8 cellular contexts compared by ENCODE assay signal in the genomic region with DNA sequence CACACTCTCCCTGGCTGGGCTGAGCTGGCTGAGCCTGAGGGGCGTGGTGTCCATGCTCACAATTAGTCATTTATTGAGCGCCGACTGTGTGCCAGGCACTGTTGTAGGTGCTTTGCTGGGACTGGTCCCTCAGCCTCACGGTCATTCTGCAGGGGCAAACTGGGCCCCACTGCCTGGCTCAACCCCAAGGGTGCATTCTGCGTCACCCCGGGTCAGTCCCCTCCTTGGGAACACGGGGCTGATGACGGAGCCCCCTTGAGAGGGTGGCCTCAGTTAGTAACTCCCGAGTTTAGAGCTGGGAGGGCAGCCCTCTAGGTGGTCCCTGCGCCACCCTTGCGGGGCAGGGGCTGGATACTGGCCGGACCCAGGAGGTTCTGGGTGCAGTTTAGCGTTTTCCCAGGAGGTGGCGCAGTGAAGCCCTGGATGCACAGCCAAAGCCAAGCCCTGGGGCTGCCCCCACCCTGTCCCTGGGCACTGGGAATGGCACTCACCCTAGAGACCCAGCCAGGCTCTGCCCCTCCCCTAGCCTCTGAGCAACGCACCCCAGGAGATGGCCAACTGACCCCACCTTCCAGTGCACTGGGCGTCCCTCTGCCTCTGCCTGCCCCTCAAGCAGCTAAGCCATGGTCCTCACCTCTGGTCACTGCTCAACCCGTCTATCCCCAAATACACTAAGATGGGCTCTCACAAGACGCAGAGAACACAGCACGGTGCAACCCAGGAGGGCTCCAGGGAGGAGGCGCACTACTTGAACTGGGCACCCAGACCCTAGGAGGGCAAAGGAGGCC.
DNase-seq lines count a peak whose midpoint lies in the region; ATAC-seq and TF ChIP-seq lines count a peak whose summit lies in the region.

No MANE protein-coding gene starts in this region.

- H3K9me3 Mint-ChIP-seq in activated T-helper 2 cell treated with anti-CD3 and anti-CD28 coated beads, Interferon-gamma antibody, Interleukin-2, Interleukin-4, amounts not matched to agents 10 μg/mL and 5 μg/mL and 100 μg/mL, durations not matched to agents 14 hours and 24 hours and 36 hours: no peaks in the 10 kb centered on the region

- CTCF ChIA-PET in OCI-LY7 (lab: Charles Lee; ENCODE audit: unreplicated experiment): interaction anchor here (0.6 kb wide), 1 partner anchor 371 kb away, joined by 3 read pairs; no protein-coding TSS in a partner anchor

- TF ChIP-seq CTCF in OCI-LY7 (conservative IDR thresholded peaks at IDR 0.05; ENCODE audit: low read length) (peak; percentile 87), gastroesophageal sphincter (IDR thresholded peaks at IDR 0.05) (peak in 3 of 4 experiments; percentile 61 to 83 (median 68)), retinal pigment epithelial cell (conservative IDR thresholded peaks at IDR 0.05; ENCODE audit: low read depth, low read length) (peak; percentile 85)

- ATAC-seq in gastroesophageal sphincter (peak; percentile 12), GM19035 (IDR thresholded peaks at IDR 0.05; ENCODE audit: unreplicated experiment) (no peak), HG03439 (IDR thresholded peaks at IDR 0.05; ENCODE audit: unreplicated experiment) (no peak)

- H3K4me1 Mint-ChIP-seq in activated T-helper 2 cell treated with anti-CD3 and anti-CD28 coated beads, Interferon-gamma antibody, Interleukin-2, Interleukin-4, amounts not matched to agents 10 μg/mL and 5 μg/mL and 100 μg/mL, durations not matched to agents 14 hours and 24 hours and 36 hours (ENCODE audit: low read depth): peaks cover 7% of the 10 kb centered on the region

- H3K4me3 Mint-ChIP-seq in activated T-helper 2 cell treated with anti-CD3 and anti-CD28 coated beads, Interferon-gamma antibody, Interleukin-2, Interleukin-4, amounts not matched to agents 10 μg/mL and 5 μg/mL and 100 μg/mL, durations not matched to agents 14 hours and 24 hours and 36 hours (ENCODE audit: low read depth): no peak overlapping the region

- no peak overlapping the region for H3K4me2 ChIP-seq in OCI-LY7 (ENCODE audit: low read length)

- H3K4me1 ChIP-seq in OCI-LY7 (ENCODE audit: insufficient read depth, low read length, poor library complexity, severe bottlenecking): no peaks in the 10 kb centered on the region
- H3K4me1 ChIP-seq in gastroesophageal sphincter: peaks cover 0 to 95% (median 16%) of the 10 kb centered on the region in 3 donors

- no peak overlapping the region for H2AFZ ChIP-seq in OCI-LY7 (ENCODE audit: low read length)

- H3K79me2 ChIP-seq in OCI-LY7 (ENCODE audit: insufficient read depth, low read depth, low read length): no peaks in the 10 kb centered on the region

- H3K9me2 ChIP-seq in OCI-LY7 (ENCODE audit: insufficient read depth, low read length): no peaks in the 10 kb centered on the region

- peak; percentile 38 to 57 for DNase-seq in NCI-H2081 (lab: John Stamatoyannopoulos, UW)
- no peak for DNase-seq in NCI-H2081 treated with DMSO at 0.1 percent for 48 hours (lab: John Stamatoyannopoulos, UW)
- peak; percentile 48 for DNase-seq in OCI-LY7 (ENCODE audit: low spot score)
- peak; percentile 16 for DNase-seq in activated T-helper 2 cell treated with anti-CD3 and anti-CD28 coated beads, Interferon-gamma antibody, Interleukin-2, Interleukin-4, amounts not matched to agents 10 μg/mL and 5 μg/mL and 100 μg/mL, durations not matched to agents 14 hours and 24 hours and 36 hours (ENCODE audit: low spot score)
- DNase-seq in retinal pigment epithelial cell (ENCODE audit: low read depth): no peak

- POLR2A ChIA-PET in OCI-LY7 (lab: Charles Lee): no interaction called here

- BruUV-seq in OCI-LY7 (replicated peaks; lab: Mats Ljungman, UMichigan): no TSS peak

- no peak overlapping the region for H3K27ac ChIP-seq in OCI-LY7 (ENCODE audit: low read depth, low read length, poor library complexity, severe bottlenecking)
- H3K27ac ChIP-seq in gastroesophageal sphincter: peak overlapping the region in 3 of 4 donors; percentile 72 to 76 (median 73)

- H3K27me3 ChIP-seq in gastroesophageal sphincter: no peaks in the 10 kb centered on the region

- no peaks in the 10 kb centered on the region for H3K27me3 Mint-ChIP-seq in activated T-helper 2 cell treated with anti-CD3 and anti-CD28 coated beads, Interferon-gamma antibody, Interleukin-2, Interleukin-4, amounts not matched to agents 10 μg/mL and 5 μg/mL and 100 μg/mL, durations not matched to agents 14 hours and 24 hours and 36 hours (ENCODE audit: low read depth)

- H4K20me1 ChIP-seq in OCI-LY7 (ENCODE audit: insufficient read depth, low read length): no peaks in the 10 kb centered on the region

- intact Hi-C loops in OCI-LY7 (cut with micrococcal nuclease; ENCODE audit: unreplicated experiment): no loop called here
- intact Hi-C loops in activated T-helper 2 cell treated with anti-CD3 and anti-CD28 coated beads, Interferon-gamma antibody, Interleukin-2, Interleukin-4, amounts not matched to agents 10 μg/mL and 5 μg/mL and 100 μg/mL, durations not matched to agents 14 hours and 24 hours and 36 hours (cut with micrococcal nuclease): no loop called here

- no peak overlapping the region for H3K4me3 ChIP-seq in OCI-LY7 (ENCODE audit: low read depth, low read length, poor library complexity, severe bottlenecking)
- H3K4me3 ChIP-seq in gastroesophageal sphincter: no peak overlapping the region
- no peak overlapping the region for H3K4me3 ChIP-seq in retinal pigment epithelial cell (ENCODE audit: low read length)

- H3K36me3 Mint-ChIP-seq in activated T-helper 2 cell treated with anti-CD3 and anti-CD28 coated beads, Interferon-gamma antibody, Interleukin-2, Interleukin-4, amounts not matched to agents 10 μg/mL and 5 μg/mL and 100 μg/mL, durations not matched to agents 14 hours and 24 hours and 36 hours (ENCODE audit: low read depth): no peaks in the 10 kb centered on the region

- WGBS in gastroesophageal sphincter (ENCODE audit: low coverage in 1 of 2), 2 donors: 20 to 67% methylated on average over 1 to 3 of the region's 20 CpGs

- H3K9me3 ChIP-seq in OCI-LY7 (ENCODE audit: low read length): no peaks in the 10 kb centered on the region
- no peaks in the 10 kb centered on the region for H3K9me3 ChIP-seq in gastroesophageal sphincter

- no peak for TF ChIP-seq POLR2A in gastroesophageal sphincter (IDR thresholded peaks at IDR 0.05)

- H3K27ac Mint-ChIP-seq in activated T-helper 2 cell treated with anti-CD3 and anti-CD28 coated beads, Interferon-gamma antibody, Interleukin-2, Interleukin-4, amounts not matched to agents 10 μg/mL and 5 μg/mL and 100 μg/mL, durations not matched to agents 14 hours and 24 hours and 36 hours: no peak overlapping the region

- no peak for TF ChIP-seq EP300 in gastroesophageal sphincter (IDR thresholded peaks at IDR 0.05)

- no peaks in the 10 kb centered on the region for H3K36me3 ChIP-seq in OCI-LY7 (ENCODE audit: insufficient read depth, low read length)
- no peaks in the 10 kb centered on the region for H3K36me3 ChIP-seq in gastroesophageal sphincter

Comparison
In these comparisons a context has a peak if more than half of its experiments do, and no peak if none do; other contexts are left out.
1. DNase-seq: peak in NCI-H2081 (2 of 2), OCI-LY7 (single experiment) and activated T-helper 2 cell treated with anti-CD3 and anti-CD28 coated beads, Interferon-gamma antibody, Interleukin-2, Interleukin-4, amounts not matched to agents 10 μg/mL and 5 μg/mL and 100 μg/mL, durations not matched to agents 14 hours and 24 hours and 36 hours (single experiment); none in NCI-H2081 treated with DMSO at 0.1 percent for 48 hours (single experiment) and retinal pigment epithelial cell (single experiment).
2. Peak in every context shown above with its lines, with median percentiles within 50 percentile points of each other: CTCF ChIP-seq.